22 cellular contexts compared by ENCODE assay signal in the genomic region with DNA sequence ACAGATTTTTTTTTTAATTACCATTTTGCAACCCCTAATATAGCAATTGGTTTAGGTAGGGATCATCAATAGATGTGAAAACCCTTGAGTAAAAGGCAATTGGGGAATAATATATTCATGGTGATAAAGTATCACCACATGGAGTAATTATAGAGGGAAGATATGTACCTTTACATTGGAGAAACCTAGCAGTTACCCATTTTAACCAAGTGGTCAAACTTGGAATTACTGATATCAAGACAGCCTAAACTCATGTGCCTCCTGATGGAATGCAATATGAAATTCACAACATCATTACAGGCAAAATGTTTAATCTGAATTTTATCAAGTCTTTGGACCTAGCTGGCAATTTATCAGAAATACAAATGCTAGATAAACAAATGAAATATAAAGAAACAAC. TPM values are rescaled to one million over a fixed set of nuclear protein-coding genes. Genes with fewer than 3 reads are reported as not detected.
A peak's percentile ranks its signal among the peaks of the same experiment; 100 is the strongest.
DNase-seq lines count a peak whose midpoint lies in the region; ATAC-seq and TF ChIP-seq lines count a peak whose summit lies in the region.
"Had no signal": no experiment of that assay in that cellular context is flagged by ENCODE, and none has a peak within 500 bp of the region (broad histone marks: within the 10 kb centered on the region; RNA-seq: fewer than 3 reads in every experiment).

No MANE protein-coding gene starts in this region.

- peaks cover 3% of the 10 kb centered on the region for H3K4me1 Mint-ChIP-seq in neural progenitor cell
- H3K4me1 Mint-ChIP-seq: activated CD4-positive, alpha-beta T cell treated with anti-CD3 and anti-CD28 coated beads, Interleukin-2, amount 10 ng/mL, durations not matched to agents 7 days and 5 days; CD4-positive, CD25-positive, alpha-beta regulatory T cell; stimulated activated memory B cell treated with anti-CD40 and anti-IgM and Interleukin-4, amounts not matched to agents 10 μg/mL and 1 μg/mL and 100 μg/mL, for 72 hours had no signal

- no peak overlapping the region for H3K4me3 Mint-ChIP-seq in neural progenitor cell
- H3K4me3 Mint-ChIP-seq: activated CD4-positive, alpha-beta T cell treated with anti-CD3 and anti-CD28 coated beads, Interleukin-2, amount 10 ng/mL, durations not matched to agents 7 days and 5 days; activated T-cell treated with anti-CD3 and anti-CD28 coated beads, Interleukin-2, amount 50 U/mL, for 72 hours; CD4-positive, CD25-positive, alpha-beta regulatory T cell; effector memory CD8-positive, alpha-beta T cell; stimulated activated memory B cell treated with anti-CD40 and anti-IgM and Interleukin-4, amounts not matched to agents 10 μg/mL and 1 μg/mL and 100 μg/mL, for 72 hours had no signal

- H3K36me3 ChIP-seq in DOHH2 (ENCODE audit: control insufficient read depth, low read length) = no peaks in the 10 kb centered on the region
- H3K36me3 ChIP-seq in Loucy (ENCODE audit: insufficient read depth, low read length) = no peaks in the 10 kb centered on the region
- no peaks in the 10 kb centered on the region for H3K36me3 ChIP-seq in neural progenitor cell
- no peaks in the 10 kb centered on the region for H3K36me3 ChIP-seq in mesenchymal stem cell (ENCODE audit: control insufficient read depth in 1 of 2, insufficient read depth in 2 of 2, low read depth in 1 of 2, low read length in 2 of 2)
- H3K36me3 ChIP-seq: gastroesophageal sphincter, left lung, upper lobe of left lung had no signal

- no peak overlapping the region for H3K9ac ChIP-seq in Loucy (ENCODE audit: low read depth, low read length, poor library complexity, severe bottlenecking)
- no peak overlapping the region for H3K9ac ChIP-seq in neural progenitor cell
- no peak overlapping the region for H3K9ac ChIP-seq in mesenchymal stem cell (ENCODE audit: low read length)
- H3K9ac ChIP-seq: parathyroid adenoma had no signal

- H3K4me2 ChIP-seq in DOHH2 (ENCODE audit: low read length) (no peak overlapping the region), Loucy (ENCODE audit: low read depth, low read length, poor library complexity, severe bottlenecking) (no peak overlapping the region), neural progenitor cell (no peak overlapping the region), mesenchymal stem cell (ENCODE audit: low read length, poor library complexity, severe bottlenecking) (no peak overlapping the region)

- H3K27ac Mint-ChIP-seq in neural progenitor cell = no peak overlapping the region
- H3K27ac Mint-ChIP-seq: activated CD4-positive, alpha-beta T cell treated with anti-CD3 and anti-CD28 coated beads, Interleukin-2, amount 10 ng/mL, durations not matched to agents 7 days and 5 days; activated T-cell treated with anti-CD3 and anti-CD28 coated beads, Interleukin-2, amount 50 U/mL, for 72 hours; CD4-positive, CD25-positive, alpha-beta regulatory T cell; effector memory CD8-positive, alpha-beta T cell; stimulated activated memory B cell treated with anti-CD40 and anti-IgM and Interleukin-4, amounts not matched to agents 10 μg/mL and 1 μg/mL and 100 μg/mL, for 72 hours had no signal

- no peak for ATAC-seq in GM19351 (IDR thresholded peaks at IDR 0.05; ENCODE audit: unreplicated experiment)
- ATAC-seq: activated T-cell treated with anti-CD3 and anti-CD28 coated beads, Interleukin-2, amount 50 U/mL, for 72 hours; effector memory CD8-positive, alpha-beta T cell; gastroesophageal sphincter; left lung; stimulated activated memory B cell treated with anti-CD40 and anti-IgM and Interleukin-4, amounts not matched to agents 10 μg/mL and 1 μg/mL and 100 μg/mL, for 72 hours had no signal

- H3K23ac ChIP-seq in mesenchymal stem cell (ENCODE audit: low read length in 2 of 2) = no peak overlapping the region

- H3K4me1 ChIP-seq in DOHH2 (ENCODE audit: control insufficient read depth, low read length) (no peaks in the 10 kb centered on the region), Loucy (ENCODE audit: insufficient read depth, low read length, poor library complexity, severe bottlenecking) (no peaks in the 10 kb centered on the region), neural progenitor cell (peaks cover 11% of the 10 kb centered on the region), mesenchymal stem cell (ENCODE audit: control insufficient read depth, insufficient read depth, low read depth, low read length) (no peaks in the 10 kb centered on the region)
- H3K4me1 ChIP-seq: gastroesophageal sphincter, left lung, parathyroid adenoma, upper lobe of left lung had no signal

- H2AFZ ChIP-seq in Loucy (ENCODE audit: low read length) (no peak overlapping the region), neural progenitor cell (replicated peaks) (no peak overlapping the region), mesenchymal stem cell (ENCODE audit: low read depth, low read length) (no peak overlapping the region)
- H2AFZ ChIP-seq: parathyroid adenoma had no signal

- H3K27me3 ChIP-seq in DOHH2 (ENCODE audit: control insufficient read depth, low read length) (peaks cover 2% of the 10 kb centered on the region), Loucy (ENCODE audit: insufficient read depth, low read length, poor library complexity, severe bottlenecking) (no peaks in the 10 kb centered on the region), neural progenitor cell (no peaks in the 10 kb centered on the region), mesenchymal stem cell (ENCODE audit: control insufficient read depth in 1 of 2, insufficient read depth in 1 of 2, low read length in 2 of 2) (peaks cover 1 to 5% of the 10 kb centered on the region in 2 experiments)
- H3K27me3 ChIP-seq: left lung, upper lobe of left lung had no signal

- no peak overlapping the region for H4K8ac ChIP-seq in mesenchymal stem cell (ENCODE audit: low read length)

- no peak overlapping the region for H2BK15ac ChIP-seq in mesenchymal stem cell (ENCODE audit: low read depth, poor library complexity, severe bottlenecking)

- H2BK120ac ChIP-seq in mesenchymal stem cell (ENCODE audit: low read depth, low read length) = no peak overlapping the region

- H3K27ac ChIP-seq in DOHH2 (ENCODE audit: low read depth, low read length) (no peak overlapping the region), neural progenitor cell (no peak overlapping the region), mesenchymal stem cell (ENCODE audit: low read length, poor library complexity, severe bottlenecking) (no peak overlapping the region)
- H3K27ac ChIP-seq: gastroesophageal sphincter, left lung, parathyroid adenoma, upper lobe of left lung had no signal

- H3K9me3 ChIP-seq in DOHH2 (ENCODE audit: control insufficient read depth, insufficient read depth, low read length) (no peaks in the 10 kb centered on the region), Loucy (ENCODE audit: insufficient read depth, low read depth, low read length) (no peaks in the 10 kb centered on the region), neural progenitor cell (ENCODE audit: low read depth) (peaks cover 6% of the 10 kb centered on the region), mesenchymal stem cell (ENCODE audit: control insufficient read depth, low read length) (no peaks in the 10 kb centered on the region)
- H3K9me3 ChIP-seq: gastroesophageal sphincter, left lung, upper lobe of left lung had no signal

- no peak overlapping the region for H3K18ac ChIP-seq in mesenchymal stem cell (ENCODE audit: low read depth in 1 of 2, low read length in 2 of 2)

- no peaks in the 10 kb centered on the region for H3F3A ChIP-seq in DOHH2 (ENCODE audit: control insufficient read depth, insufficient read depth)
- H3F3A ChIP-seq in Loucy (ENCODE audit: low read depth) = no peaks in the 10 kb centered on the region
- H3F3A ChIP-seq in neural progenitor cell (ENCODE audit: low read depth) = no peaks in the 10 kb centered on the region

- H2BK5ac ChIP-seq in mesenchymal stem cell (ENCODE audit: low read depth, low read length, poor library complexity, severe bottlenecking) = no peak overlapping the region

- H3K9me2 ChIP-seq in DOHH2 (replicated peaks; ENCODE audit: control insufficient read depth, low read length) (no peaks in the 10 kb centered on the region), Loucy (replicated peaks; ENCODE audit: low read depth, low read length) (no peaks in the 10 kb centered on the region)

- H3K79me1 ChIP-seq in mesenchymal stem cell (replicated peaks; ENCODE audit: low read length, poor library complexity, severe bottlenecking) = no peaks in the 10 kb centered on the region

- H4K91ac ChIP-seq in mesenchymal stem cell (ENCODE audit: low read length) = no peak overlapping the region

- no peak overlapping the region for H2AK5ac ChIP-seq in mesenchymal stem cell (ENCODE audit: low read length, severe bottlenecking)

- no peaks in the 10 kb centered on the region for H3K79me2 ChIP-seq in DOHH2 (ENCODE audit: control insufficient read depth, low read length)
- H3K79me2 ChIP-seq in Loucy (ENCODE audit: insufficient read depth, low read length) = no peaks in the 10 kb centered on the region
- no peaks in the 10 kb centered on the region for H3K79me2 ChIP-seq in neural progenitor cell (ENCODE audit: low read depth)
- H3K79me2 ChIP-seq: parathyroid adenoma had no signal

- H3K4me3 ChIP-seq in DOHH2 (ENCODE audit: low read length) (no peak overlapping the region), Loucy (ENCODE audit: low read length, poor library complexity, severe bottlenecking) (no peak overlapping the region), cardiac fibroblast (replicated peaks in 1 of 2; ENCODE audit: low read depth in 2 of 2, low read length in 2 of 2) (no peak overlapping the region), neural progenitor cell (no peak overlapping the region), mesenchymal stem cell (ENCODE audit: insufficient read depth in 1 of 2, low read depth in 1 of 2, low read length in 2 of 2) (no peak overlapping the region)
- H3K4me3 ChIP-seq: gastroesophageal sphincter, left lung, upper lobe of left lung had no signal

- H3K4ac ChIP-seq in mesenchymal stem cell (ENCODE audit: low read depth in 1 of 2, low read length in 2 of 2) = no peak overlapping the region

- DNase-seq in cardiac fibroblast (ENCODE audit: low read depth in 2 of 2) (no peak), neural progenitor cell (ENCODE audit: low spot score) (no peak), mesenchymal stem cell (no peak), NCI-H446 (lab: John Stamatoyannopoulos, UW) (no peak), iPS-NIHi7 (ENCODE audit: extremely low spot score) (no peak)
- DNase-seq: activated CD4-positive, alpha-beta T cell treated with anti-CD3 and anti-CD28 coated beads, Interleukin-2, amount 10 ng/mL, durations not matched to agents 7 days and 5 days; activated T-cell treated with anti-CD3 and anti-CD28 coated beads, Interleukin-2, amount 50 U/mL, for 72 hours; CD4-positive, CD25-positive, alpha-beta regulatory T cell; central memory CD4-positive, alpha-beta T cell; effector memory CD8-positive, alpha-beta T cell; left lung; NCI-H1436 treated with DMSO at 0.1 percent for 48 hours; NCI-H510A; stimulated activated CD4-positive, alpha-beta T cell treated with anti-CD3 and anti-CD28 coated beads, Interleukin-12 subunit alpha, Interleukin-12 subunit beta, amount 100 ng/mL, for 4 hours; upper lobe of left lung had no signal

- no peaks in the 10 kb centered on the region for H3K36me3 Mint-ChIP-seq in neural progenitor cell
- H3K36me3 Mint-ChIP-seq: CD4-positive, CD25-positive, alpha-beta regulatory T cell had no signal

- no peaks in the 10 kb centered on the region for H3K27me3 Mint-ChIP-seq in neural progenitor cell (ENCODE audit: insufficient read depth, low read depth)

- peak; percentile 32 for TF ChIP-seq CTCF in DOHH2 (IDR thresholded peaks at IDR 0.05; ENCODE audit: low read depth, low read length, poor library complexity, severe bottlenecking)
- TF ChIP-seq CTCF in Loucy (conservative IDR thresholded peaks at IDR 0.05; ENCODE audit: low read length) = peak; percentile 48
- TF ChIP-seq CTCF in cardiac fibroblast (IDR thresholded peaks at IDR 0.05; ENCODE audit: low read depth, low read length) = peak; percentile 16
- peak; percentile 23 for TF ChIP-seq CTCF in neural progenitor cell (IDR thresholded peaks at IDR 0.05)

- H4K20me1 ChIP-seq in DOHH2 (ENCODE audit: control insufficient read depth, insufficient read depth, low read depth, low read length) (no peaks in the 10 kb centered on the region), Loucy (ENCODE audit: insufficient read depth, low read length, poor library complexity, severe bottlenecking) (no peaks in the 10 kb centered on the region), neural progenitor cell (ENCODE audit: low read depth) (no peaks in the 10 kb centered on the region)

- H3K14ac ChIP-seq in mesenchymal stem cell (ENCODE audit: low read length in 2 of 2) = no peak overlapping the region

- H2BK12ac ChIP-seq in mesenchymal stem cell (ENCODE audit: low read length in 2 of 2) = no peak overlapping the region

- H3K9me3 Mint-ChIP-seq in neural progenitor cell = no peaks in the 10 kb centered on the region
- H3K9me3 Mint-ChIP-seq: activated T-cell treated with anti-CD3 and anti-CD28 coated beads, Interleukin-2, amount 50 U/mL, for 72 hours; effector memory CD8-positive, alpha-beta T cell had no signal

RNA-seq across cellular contexts. Expression of a gene that starts 6.7 kb away (rescaled TPM):
- total RNA-seq in neural progenitor cell (ENCODE audit: low replicate concordance) = not detected in 2 replicates
- not detected for polyA plus RNA-seq in mesenchymal stem cell (2013, experiment 1 of 2)
- polyA plus RNA-seq in mesenchymal stem cell (2013, experiment 2 of 2) = not detected
- total RNA-seq: activated CD4-positive, alpha-beta T cell treated with anti-CD3 and anti-CD28 coated beads, Interleukin-2, amount 10 ng/mL, durations not matched to agents 7 days and 5 days; activated T-cell treated with anti-CD3 and anti-CD28 coated beads, Interleukin-2, amount 50 U/mL, for 72 hours; CD4-positive, CD25-positive, alpha-beta regulatory T cell; gastroesophageal sphincter; left lung; LHCN-M2; upper lobe of left lung had no signal

RNA-seq across cellular contexts. Expression of a gene that starts 36.8 kb away (rescaled TPM):
- 486 and 664 TPM in 2 replicates for total RNA-seq in neural progenitor cell (ENCODE audit: low replicate concordance)
- polyA plus RNA-seq in mesenchymal stem cell (2013, experiment 1 of 2) = 191 TPM
- 183 TPM for polyA plus RNA-seq in mesenchymal stem cell (2013, experiment 2 of 2)
